Comparison of ENCODE assay signal across 1 cellular context in the genomic region with DNA sequence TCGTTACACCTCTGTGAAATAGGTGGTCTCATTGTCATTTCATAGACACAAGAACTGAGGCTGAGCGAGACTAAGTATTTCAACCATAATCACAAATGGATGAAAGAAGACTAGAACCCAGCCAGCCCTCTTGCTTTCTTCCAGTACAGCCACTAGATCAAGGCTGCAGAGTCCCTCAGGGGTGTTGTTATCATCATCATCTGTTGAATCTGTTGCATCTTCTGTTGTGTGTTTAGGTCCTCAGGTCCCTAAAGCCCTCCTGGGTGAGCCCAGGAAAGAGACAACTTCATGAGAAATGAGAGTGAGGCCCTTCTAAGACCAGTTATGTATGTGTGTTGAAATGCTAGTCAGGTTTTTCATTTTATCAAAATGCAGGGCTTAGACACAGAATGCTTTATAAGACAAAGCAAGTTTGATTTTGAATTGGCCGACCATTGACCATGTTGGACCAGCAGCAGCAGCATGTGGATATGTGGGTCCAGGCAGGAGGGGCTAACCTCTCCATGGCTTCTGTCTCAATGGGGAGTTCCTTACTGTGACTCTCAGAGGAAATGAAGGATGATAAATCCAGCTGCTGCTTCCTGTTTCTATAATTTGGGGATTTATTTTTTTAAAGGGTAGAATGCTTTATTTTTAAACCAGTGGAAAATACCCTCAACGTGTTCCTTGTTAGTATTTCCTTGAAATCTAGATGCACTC.
TF ChIP-seq lines count a peak whose summit lies in the region.

No MANE protein-coding gene starts in this region.

TF ChIP-seq in SK-N-SH, 30 proteins besides CTCF, POLR2A, EP300 and RAD21 (continued from another document):
- TF ChIP-seq, protein P1, sequence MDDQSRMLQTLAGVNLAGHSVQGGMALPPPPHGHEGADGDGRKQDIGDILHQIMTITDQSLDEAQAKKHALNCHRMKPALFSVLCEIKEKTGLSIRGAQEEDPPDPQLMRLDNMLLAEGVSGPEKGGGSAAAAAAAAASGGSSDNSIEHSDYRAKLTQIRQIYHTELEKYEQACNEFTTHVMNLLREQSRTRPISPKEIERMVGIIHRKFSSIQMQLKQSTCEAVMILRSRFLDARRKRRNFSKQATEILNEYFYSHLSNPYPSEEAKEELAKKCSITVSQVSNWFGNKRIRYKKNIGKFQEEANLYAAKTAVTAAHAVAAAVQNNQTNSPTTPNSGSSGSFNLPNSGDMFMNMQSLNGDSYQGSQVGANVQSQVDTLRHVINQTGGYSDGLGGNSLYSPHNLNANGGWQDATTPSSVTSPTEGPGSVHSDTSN (IDR thresholded peaks at IDR 0.05): no peak
